17 cellular contexts compared by ENCODE assay signal in the genomic region with DNA sequence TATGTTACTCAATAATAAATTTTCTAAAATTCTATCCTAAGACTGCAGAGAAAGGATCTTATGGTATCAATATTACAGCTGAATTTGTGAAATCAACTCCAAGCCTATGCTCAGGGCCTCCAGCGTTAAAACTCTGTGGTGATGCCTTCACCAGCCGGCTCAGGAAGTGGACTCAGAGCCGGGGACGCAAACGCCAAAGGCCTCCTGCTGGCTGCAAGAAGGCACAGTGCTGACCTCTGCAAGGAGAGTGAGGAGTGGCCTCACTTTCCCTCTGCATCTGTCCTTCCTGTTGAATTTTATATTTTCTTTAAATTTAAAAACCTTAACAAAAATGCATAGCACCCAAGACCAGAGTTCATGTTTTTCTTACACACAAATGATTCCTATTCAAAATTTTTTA. TPM values are rescaled to one million over a fixed set of nuclear protein-coding genes. Genes with fewer than 3 reads are reported as not detected.
DNase-seq lines count a peak whose midpoint lies in the region; ATAC-seq and TF ChIP-seq lines count a peak whose summit lies in the region.
"Had no signal": no experiment of that assay in that cellular context is flagged by ENCODE, and none has a peak within 500 bp of the region (broad histone marks: within the 10 kb centered on the region; RNA-seq: fewer than 3 reads in every experiment).

No MANE protein-coding gene starts in this region.

- TF ChIP-seq CTCF in choroid plexus epithelial cell (conservative IDR thresholded peaks at IDR 0.05; ENCODE audit: low read depth, low read length) = peak; percentile 69

- no peaks in the 10 kb centered on the region for H3K9me3 ChIP-seq in Karpas-422 (ENCODE audit: low read length)
- H3K9me3 ChIP-seq: SJCRH30 had no signal

- no peak overlapping the region for H3K4me2 ChIP-seq in Karpas-422 (ENCODE audit: low read depth, low read length, poor library complexity, severe bottlenecking)

- no peak overlapping the region for H3K9ac ChIP-seq in Karpas-422 (ENCODE audit: low read length)

- H3K9me2 ChIP-seq in Karpas-422 (replicated peaks; ENCODE audit: insufficient read depth, low read length) = no peaks in the 10 kb centered on the region

- no peaks in the 10 kb centered on the region for H4K20me1 ChIP-seq in Karpas-422 (ENCODE audit: insufficient read depth, low read depth, low read length)

- no peaks in the 10 kb centered on the region; the same call in 1 of the 2 replicates for H3K36me3 ChIP-seq in Karpas-422 (ENCODE audit: insufficient read depth, low read length)

- DNase-seq in Karpas-422 = peak; percentile 6
- peak; percentile 78 for DNase-seq in choroid plexus epithelial cell (ENCODE audit: low read depth)
- peak; percentile 62 for DNase-seq in iris pigment epithelial cell (ENCODE audit: low read depth)
- peak; percentile 21 for DNase-seq in retina
- no peak for DNase-seq in activated gamma-delta T cell (lab: John Stamatoyannopoulos, UW)
- DNase-seq: activated naive CD4-positive, alpha-beta T cell; CD4-positive, CD25-positive, alpha-beta regulatory T cell; Kasumi-1; kidney; naive thymus-derived CD4-positive, alpha-beta T cell; NCI-H1930; NCI-H82; SJCRH30 had no signal

- H3K27ac ChIP-seq in Karpas-422 (ENCODE audit: low read length) = no peak overlapping the region
- H3K27ac ChIP-seq: SJCRH30, skin epidermis had no signal

- H3K27me3 ChIP-seq in Karpas-422 (ENCODE audit: low read length) = no peaks in the 10 kb centered on the region
- H3K27me3 ChIP-seq: SJCRH30 had no signal

- ATAC-seq in HG03565 (IDR thresholded peaks at IDR 0.05; ENCODE audit: unreplicated experiment) (no peak), HG02885 (IDR thresholded peaks at IDR 0.05; ENCODE audit: poor library complexity, unreplicated experiment) (no peak), GM19351 (IDR thresholded peaks at IDR 0.05; ENCODE audit: unreplicated experiment) (no peak)
- ATAC-seq: naive thymus-derived CD4-positive, alpha-beta T cell had no signal

- no peak overlapping the region for H3K4me3 ChIP-seq in Karpas-422 (ENCODE audit: low read length)
- no peak overlapping the region for H3K4me3 ChIP-seq in choroid plexus epithelial cell (ENCODE audit: low read depth, low read length)
- H3K4me3 ChIP-seq: SJCRH30, skin epidermis had no signal

- H3K4me1 ChIP-seq in Karpas-422 (ENCODE audit: low read length) = no peaks in the 10 kb centered on the region
- H3K4me1 ChIP-seq: SJCRH30 had no signal

- H3K79me2 ChIP-seq in Karpas-422 (ENCODE audit: low read length) = peaks cover 19% of the 10 kb centered on the region

- H2AFZ ChIP-seq in Karpas-422 (ENCODE audit: low read length) = no peak overlapping the region

RNA-seq across cellular contexts. Expression of a gene that starts 48.5 kb away (rescaled TPM):
- total RNA-seq in Karpas-422 (2014; rRNA removed; shearing (Covaris generic); ENCODE audit: low replicate concordance) = 47.4 and 58.7 TPM in 2 replicates
